In genomic region chr16:7086842-7087616, GRCh38 we compare ENCODE assay signal across 8 cellular contexts.
A peak's percentile ranks its signal among the peaks of the same experiment; 100 is the strongest.
DNase-seq lines count a peak whose midpoint lies in the region; ATAC-seq and TF ChIP-seq lines count a peak whose summit lies in the region.

No MANE protein-coding gene starts in this region.

- DNase-seq in H4 (ENCODE audit: low spot score) (peak; percentile 36), NCI-H2227 (lab: John Stamatoyannopoulos, UW; ENCODE audit: unreplicated experiment) (peak; percentile 92), endothelial cell (ENCODE audit: low spot score) (peak; percentile 4), omental fat pad (ENCODE audit: low spot score) (no peak)
- no peak for DNase-seq in stimulated activated CD4-positive, alpha-beta T cell treated with anti-CD3 and anti-CD28 coated beads, Interleukin-4, amount 100 ng/mL, for 4 hours
- DNase-seq in activated T-cell treated with anti-CD3 and anti-CD28 coated beads, Interleukin-2, amount 50 U/mL, for 72 hours: no peak

- ATAC-seq in omental fat pad (ENCODE audit: low FRiP score) (peak; percentile 76), GM21786 (IDR thresholded peaks at IDR 0.05; ENCODE audit: unreplicated experiment) (no peak), GM21367 (IDR thresholded peaks at IDR 0.05; ENCODE audit: unreplicated experiment) (no peak)
- no peak for ATAC-seq in activated T-cell treated with anti-CD3 and anti-CD28 coated beads, Interleukin-2, amount 50 U/mL, for 72 hours (replicated peaks in 1 of 2)

- peaks cover 18% of the 10 kb centered on the region for H3K9me3 Mint-ChIP-seq in endothelial cell (ENCODE audit: unreplicated experiment)
- H3K9me3 Mint-ChIP-seq in activated T-cell treated with anti-CD3 and anti-CD28 coated beads, Interleukin-2, amount 50 U/mL, for 72 hours: peaks cover 3 to 7% of the 10 kb centered on the region in 2 donors

- H3K4me1 Mint-ChIP-seq in endothelial cell (ENCODE audit: unreplicated experiment): no peaks in the 10 kb centered on the region
- no peaks in the 10 kb centered on the region for H3K4me1 Mint-ChIP-seq in activated T-cell treated with anti-CD3 and anti-CD28 coated beads, Interleukin-2, amount 50 U/mL, for 72 hours (ENCODE audit: low read depth)

- H3K27ac Mint-ChIP-seq in endothelial cell (ENCODE audit: unreplicated experiment): no peak overlapping the region
- no peak overlapping the region for H3K27ac Mint-ChIP-seq in activated T-cell treated with anti-CD3 and anti-CD28 coated beads, Interleukin-2, amount 50 U/mL, for 72 hours

- no peak overlapping the region for H3K4me3 Mint-ChIP-seq in endothelial cell (ENCODE audit: unreplicated experiment)
- H3K4me3 Mint-ChIP-seq in activated T-cell treated with anti-CD3 and anti-CD28 coated beads, Interleukin-2, amount 50 U/mL, for 72 hours: no peak overlapping the region

- H3K36me3 Mint-ChIP-seq in endothelial cell (ENCODE audit: low read depth, unreplicated experiment): no peaks in the 10 kb centered on the region
- peaks cover 0 to 2% of the 10 kb centered on the region in 2 donors for H3K36me3 Mint-ChIP-seq in activated T-cell treated with anti-CD3 and anti-CD28 coated beads, Interleukin-2, amount 50 U/mL, for 72 hours (ENCODE audit: insufficient read depth in 2 of 2)

- TF ChIP-seq CTCF in endothelial cell (IDR thresholded peaks at IDR 0.05; ENCODE audit: unreplicated experiment): no peak
- no peak for TF ChIP-seq CTCF in omental fat pad (IDR thresholded peaks at IDR 0.05)

- H3K27me3 Mint-ChIP-seq in endothelial cell (ENCODE audit: unreplicated experiment): no peaks in the 10 kb centered on the region
- no peaks in the 10 kb centered on the region for H3K27me3 Mint-ChIP-seq in activated T-cell treated with anti-CD3 and anti-CD28 coated beads, Interleukin-2, amount 50 U/mL, for 72 hours (ENCODE audit: low read depth)

Comparison
In these comparisons a context has a peak if more than half of its experiments do, and no peak if none do; other contexts are left out.
1. DNase-seq: peak in H4 (single experiment), NCI-H2227 (single experiment) and endothelial cell (single experiment); none in omental fat pad (single experiment), stimulated activated CD4-positive, alpha-beta T cell treated with anti-CD3 and anti-CD28 coated beads, Interleukin-4, amount 100 ng/mL, for 4 hours (0 of 2) and activated T-cell treated with anti-CD3 and anti-CD28 coated beads, Interleukin-2, amount 50 U/mL, for 72 hours (0 of 2).